Comparison of ENCODE assay signal across 1 cellular context in the genomic region with DNA sequence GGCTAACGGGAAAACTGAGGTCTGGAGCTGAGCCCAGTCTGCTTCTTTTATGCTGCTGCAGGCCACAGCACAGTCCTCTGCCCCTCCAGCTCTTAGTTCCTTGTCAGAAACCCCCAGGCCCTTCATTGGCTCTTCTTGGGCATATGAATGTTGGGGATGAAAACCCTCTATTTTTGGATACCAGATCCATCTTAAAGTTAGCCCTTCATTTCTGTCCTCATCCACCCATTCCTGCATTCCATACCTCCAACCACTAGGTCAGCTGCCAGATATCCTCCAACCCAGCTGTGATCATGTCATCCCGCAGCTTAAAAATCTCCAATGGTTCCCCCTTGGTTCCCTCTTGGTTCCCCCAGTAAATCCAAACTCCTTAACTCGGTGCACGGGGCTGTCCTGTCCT.
TF ChIP-seq lines count a peak whose summit lies in the region.

No MANE protein-coding gene starts in this region.

TF ChIP-seq in K562, 482 proteins besides CTCF, POLR2A, EP300 and RAD21:
- TF ChIP-seq PML (IDR thresholded peaks at IDR 0.05; ENCODE audit: low read length) (0 out of 2 replicates have a peak, but pooled peaks have one; percentile 0), ELF2 (CRISPR knock-in tag; IDR thresholded peaks at IDR 0.05) (no peak)
